In the genomic region with DNA sequence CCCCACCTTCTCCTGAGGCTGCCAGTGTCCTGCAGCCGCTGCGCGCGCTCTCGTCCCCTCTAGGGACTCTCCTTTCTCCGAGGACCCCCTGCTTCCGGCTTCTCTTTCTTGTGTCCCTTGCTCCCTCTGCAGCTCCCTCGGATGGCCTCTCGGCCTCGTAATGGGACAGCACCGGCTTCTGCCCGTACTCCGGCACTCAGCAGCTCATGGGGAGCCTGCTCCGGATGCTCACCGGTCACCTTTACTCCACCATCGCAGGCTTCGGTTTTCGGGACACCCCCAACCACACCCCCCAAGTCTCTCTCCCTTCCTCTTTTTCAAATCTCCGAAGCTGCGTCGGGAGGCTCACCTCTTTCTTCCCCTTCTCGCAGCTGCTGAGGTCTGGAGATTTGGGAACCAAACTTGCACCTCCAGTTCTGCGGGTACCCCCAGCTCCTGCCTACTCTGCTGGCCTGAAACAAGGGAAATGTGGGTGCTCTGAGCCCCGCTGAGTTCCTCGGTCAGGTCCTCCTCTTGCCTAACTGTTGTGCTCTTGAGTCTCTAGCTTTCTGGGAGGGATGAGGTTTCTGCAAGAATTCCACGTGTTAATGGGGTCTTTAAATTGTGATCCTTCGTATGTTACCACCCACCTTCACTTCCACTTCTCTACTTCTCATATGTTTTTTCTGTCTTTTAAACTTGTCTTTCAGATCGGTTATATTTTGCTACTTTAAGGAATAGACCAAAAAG, we compare ENCODE assay signal across 2 cellular contexts.
TF ChIP-seq lines count a peak whose summit lies in the region.

No MANE protein-coding gene starts in this region.

TF ChIP-seq in SK-N-SH treated with all-trans-retinoic acid at 6 μM for 48 hours, 23 proteins besides CTCF, POLR2A, EP300 and RAD21 (continued from another document):
- TF ChIP-seq, protein P1, sequence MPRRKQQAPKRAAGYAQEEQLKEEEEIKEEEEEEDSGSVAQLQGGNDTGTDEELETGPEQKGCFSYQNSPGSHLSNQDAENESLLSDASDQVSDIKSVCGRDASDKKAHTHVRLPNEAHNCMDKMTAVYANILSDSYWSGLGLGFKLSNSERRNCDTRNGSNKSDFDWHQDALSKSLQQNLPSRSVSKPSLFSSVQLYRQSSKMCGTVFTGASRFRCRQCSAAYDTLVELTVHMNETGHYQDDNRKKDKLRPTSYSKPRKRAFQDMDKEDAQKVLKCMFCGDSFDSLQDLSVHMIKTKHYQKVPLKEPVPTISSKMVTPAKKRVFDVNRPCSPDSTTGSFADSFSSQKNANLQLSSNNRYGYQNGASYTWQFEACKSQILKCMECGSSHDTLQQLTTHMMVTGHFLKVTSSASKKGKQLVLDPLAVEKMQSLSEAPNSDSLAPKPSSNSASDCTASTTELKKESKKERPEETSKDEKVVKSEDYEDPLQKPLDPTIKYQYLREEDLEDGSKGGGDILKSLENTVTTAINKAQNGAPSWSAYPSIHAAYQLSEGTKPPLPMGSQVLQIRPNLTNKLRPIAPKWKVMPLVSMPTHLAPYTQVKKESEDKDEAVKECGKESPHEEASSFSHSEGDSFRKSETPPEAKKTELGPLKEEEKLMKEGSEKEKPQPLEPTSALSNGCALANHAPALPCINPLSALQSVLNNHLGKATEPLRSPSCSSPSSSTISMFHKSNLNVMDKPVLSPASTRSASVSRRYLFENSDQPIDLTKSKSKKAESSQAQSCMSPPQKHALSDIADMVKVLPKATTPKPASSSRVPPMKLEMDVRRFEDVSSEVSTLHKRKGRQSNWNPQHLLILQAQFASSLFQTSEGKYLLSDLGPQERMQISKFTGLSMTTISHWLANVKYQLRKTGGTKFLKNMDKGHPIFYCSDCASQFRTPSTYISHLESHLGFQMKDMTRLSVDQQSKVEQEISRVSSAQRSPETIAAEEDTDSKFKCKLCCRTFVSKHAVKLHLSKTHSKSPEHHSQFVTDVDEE (CRISPR knock-in tag; IDR thresholded peaks at IDR 0.05), result no peak
- TF ChIP-seq ISL1 (CRISPR knock-in tag; IDR thresholded peaks at IDR 0.05), result no peak
- TF ChIP-seq, protein P2, sequence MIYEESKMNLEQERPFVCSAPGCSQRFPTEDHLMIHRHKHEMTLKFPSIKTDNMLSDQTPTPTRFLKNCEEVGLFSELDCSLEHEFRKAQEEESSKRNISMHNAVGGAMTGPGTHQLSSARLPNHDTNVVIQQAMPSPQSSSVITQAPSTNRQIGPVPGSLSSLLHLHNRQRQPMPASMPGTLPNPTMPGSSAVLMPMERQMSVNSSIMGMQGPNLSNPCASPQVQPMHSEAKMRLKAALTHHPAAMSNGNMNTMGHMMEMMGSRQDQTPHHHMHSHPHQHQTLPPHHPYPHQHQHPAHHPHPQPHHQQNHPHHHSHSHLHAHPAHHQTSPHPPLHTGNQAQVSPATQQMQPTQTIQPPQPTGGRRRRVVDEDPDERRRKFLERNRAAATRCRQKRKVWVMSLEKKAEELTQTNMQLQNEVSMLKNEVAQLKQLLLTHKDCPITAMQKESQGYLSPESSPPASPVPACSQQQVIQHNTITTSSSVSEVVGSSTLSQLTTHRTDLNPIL (CRISPR knock-in tag; IDR thresholded peaks at IDR 0.05; ENCODE audit: low read depth), result no peak

TF ChIP-seq in K562, 482 proteins besides CTCF, POLR2A, EP300 and RAD21 (continued from another document and continues in another):
- TF ChIP-seq, protein P3, sequence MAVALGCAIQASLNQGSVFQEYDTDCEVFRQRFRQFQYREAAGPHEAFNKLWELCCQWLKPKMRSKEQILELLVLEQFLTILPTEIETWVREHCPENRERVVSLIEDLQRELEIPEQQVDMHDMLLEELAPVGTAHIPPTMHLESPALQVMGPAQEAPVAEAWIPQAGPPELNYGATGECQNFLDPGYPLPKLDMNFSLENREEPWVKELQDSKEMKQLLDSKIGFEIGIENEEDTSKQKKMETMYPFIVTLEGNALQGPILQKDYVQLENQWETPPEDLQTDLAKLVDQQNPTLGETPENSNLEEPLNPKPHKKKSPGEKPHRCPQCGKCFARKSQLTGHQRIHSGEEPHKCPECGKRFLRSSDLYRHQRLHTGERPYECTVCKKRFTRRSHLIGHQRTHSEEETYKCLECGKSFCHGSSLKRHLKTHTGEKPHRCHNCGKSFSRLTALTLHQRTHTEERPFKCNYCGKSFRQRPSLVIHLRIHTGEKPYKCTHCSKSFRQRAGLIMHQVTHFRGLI (CRISPR knock-in tag; IDR thresholded peaks at IDR 0.05), result no peak
- TF ChIP-seq ZZZ3 (IDR thresholded peaks at IDR 0.05) (no peak), ZNF384 (IDR thresholded peaks at IDR 0.05; ENCODE audit: low read depth, low read length) (no peak), ZNF644 (tag; IDR thresholded peaks at IDR 0.05; ENCODE audit: low read depth) (no peak), ELF2 (CRISPR knock-in tag; IDR thresholded peaks at IDR 0.05) (peak; percentile 32; the same call in 1 of the 2 replicates), ELF4 (CRISPR knock-in tag; IDR thresholded peaks at IDR 0.05) (no peak), CHD4 (IDR thresholded peaks at IDR 0.05; ENCODE audit: insufficient read depth, insufficient replicate concordance, low read depth, low read length, poor library complexity, severe bottlenecking) (no peak), NCOA2 (IDR thresholded peaks at IDR 0.05; ENCODE audit: partially characterized antibody in 2 of 2) (no peak), TBP (optimal IDR thresholded peaks at IDR 0.05; ENCODE audit: low read depth, low read length) (peak; percentile 2), HDGF (IDR thresholded peaks at IDR 0.05) (no peak), KDM5B (IDR thresholded peaks at IDR 0.05; ENCODE audit: insufficient replicate concordance, low read depth, low read length) (no peak), GATAD2A (IDR thresholded peaks at IDR 0.05) (no peak), HMG20A (CRISPR knock-in tag; conservative IDR thresholded peaks at IDR 0.05) (no peak), FOXA1 (IDR thresholded peaks at IDR 0.05; ENCODE audit: borderline replicate concordance) (no peak)
- TF ChIP-seq, protein P4, sequence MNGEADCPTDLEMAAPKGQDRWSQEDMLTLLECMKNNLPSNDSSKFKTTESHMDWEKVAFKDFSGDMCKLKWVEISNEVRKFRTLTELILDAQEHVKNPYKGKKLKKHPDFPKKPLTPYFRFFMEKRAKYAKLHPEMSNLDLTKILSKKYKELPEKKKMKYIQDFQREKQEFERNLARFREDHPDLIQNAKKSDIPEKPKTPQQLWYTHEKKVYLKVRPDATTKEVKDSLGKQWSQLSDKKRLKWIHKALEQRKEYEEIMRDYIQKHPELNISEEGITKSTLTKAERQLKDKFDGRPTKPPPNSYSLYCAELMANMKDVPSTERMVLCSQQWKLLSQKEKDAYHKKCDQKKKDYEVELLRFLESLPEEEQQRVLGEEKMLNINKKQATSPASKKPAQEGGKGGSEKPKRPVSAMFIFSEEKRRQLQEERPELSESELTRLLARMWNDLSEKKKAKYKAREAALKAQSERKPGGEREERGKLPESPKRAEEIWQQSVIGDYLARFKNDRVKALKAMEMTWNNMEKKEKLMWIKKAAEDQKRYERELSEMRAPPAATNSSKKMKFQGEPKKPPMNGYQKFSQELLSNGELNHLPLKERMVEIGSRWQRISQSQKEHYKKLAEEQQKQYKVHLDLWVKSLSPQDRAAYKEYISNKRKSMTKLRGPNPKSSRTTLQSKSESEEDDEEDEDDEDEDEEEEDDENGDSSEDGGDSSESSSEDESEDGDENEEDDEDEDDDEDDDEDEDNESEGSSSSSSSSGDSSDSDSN (IDR thresholded peaks at IDR 0.05; ENCODE audit: borderline replicate concordance in 1 of 2, low read depth in 2 of 2, low read length in 2 of 2), result peak in 1 of 2 experiments; percentile 53; a peak in 2 of 4 replicates
- TF ChIP-seq, protein P5, sequence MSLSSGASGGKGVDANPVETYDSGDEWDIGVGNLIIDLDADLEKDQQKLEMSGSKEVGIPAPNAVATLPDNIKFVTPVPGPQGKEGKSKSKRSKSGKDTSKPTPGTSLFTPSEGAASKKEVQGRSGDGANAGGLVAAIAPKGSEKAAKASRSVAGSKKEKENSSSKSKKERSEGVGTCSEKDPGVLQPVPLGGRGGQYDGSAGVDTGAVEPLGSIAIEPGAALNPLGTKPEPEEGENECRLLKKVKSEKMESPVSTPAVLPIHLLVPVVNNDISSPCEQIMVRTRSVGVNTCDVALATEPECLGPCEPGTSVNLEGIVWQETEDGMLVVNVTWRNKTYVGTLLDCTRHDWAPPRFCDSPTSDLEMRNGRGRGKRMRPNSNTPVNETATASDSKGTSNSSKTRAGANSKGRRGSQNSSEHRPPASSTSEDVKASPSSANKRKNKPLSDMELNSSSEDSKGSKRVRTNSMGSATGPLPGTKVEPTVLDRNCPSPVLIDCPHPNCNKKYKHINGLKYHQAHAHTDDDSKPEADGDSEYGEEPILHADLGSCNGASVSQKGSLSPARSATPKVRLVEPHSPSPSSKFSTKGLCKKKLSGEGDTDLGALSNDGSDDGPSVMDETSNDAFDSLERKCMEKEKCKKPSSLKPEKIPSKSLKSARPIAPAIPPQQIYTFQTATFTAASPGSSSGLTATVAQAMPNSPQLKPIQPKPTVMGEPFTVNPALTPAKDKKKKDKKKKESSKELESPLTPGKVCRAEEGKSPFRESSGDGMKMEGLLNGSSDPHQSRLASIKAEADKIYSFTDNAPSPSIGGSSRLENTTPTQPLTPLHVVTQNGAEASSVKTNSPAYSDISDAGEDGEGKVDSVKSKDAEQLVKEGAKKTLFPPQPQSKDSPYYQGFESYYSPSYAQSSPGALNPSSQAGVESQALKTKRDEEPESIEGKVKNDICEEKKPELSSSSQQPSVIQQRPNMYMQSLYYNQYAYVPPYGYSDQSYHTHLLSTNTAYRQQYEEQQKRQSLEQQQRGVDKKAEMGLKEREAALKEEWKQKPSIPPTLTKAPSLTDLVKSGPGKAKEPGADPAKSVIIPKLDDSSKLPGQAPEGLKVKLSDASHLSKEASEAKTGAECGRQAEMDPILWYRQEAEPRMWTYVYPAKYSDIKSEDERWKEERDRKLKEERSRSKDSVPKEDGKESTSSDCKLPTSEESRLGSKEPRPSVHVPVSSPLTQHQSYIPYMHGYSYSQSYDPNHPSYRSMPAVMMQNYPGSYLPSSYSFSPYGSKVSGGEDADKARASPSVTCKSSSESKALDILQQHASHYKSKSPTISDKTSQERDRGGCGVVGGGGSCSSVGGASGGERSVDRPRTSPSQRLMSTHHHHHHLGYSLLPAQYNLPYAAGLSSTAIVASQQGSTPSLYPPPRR (CRISPR knock-in tag; IDR thresholded peaks at IDR 0.05; ENCODE audit: borderline replicate concordance), result no peak
- TF ChIP-seq, protein P6, sequence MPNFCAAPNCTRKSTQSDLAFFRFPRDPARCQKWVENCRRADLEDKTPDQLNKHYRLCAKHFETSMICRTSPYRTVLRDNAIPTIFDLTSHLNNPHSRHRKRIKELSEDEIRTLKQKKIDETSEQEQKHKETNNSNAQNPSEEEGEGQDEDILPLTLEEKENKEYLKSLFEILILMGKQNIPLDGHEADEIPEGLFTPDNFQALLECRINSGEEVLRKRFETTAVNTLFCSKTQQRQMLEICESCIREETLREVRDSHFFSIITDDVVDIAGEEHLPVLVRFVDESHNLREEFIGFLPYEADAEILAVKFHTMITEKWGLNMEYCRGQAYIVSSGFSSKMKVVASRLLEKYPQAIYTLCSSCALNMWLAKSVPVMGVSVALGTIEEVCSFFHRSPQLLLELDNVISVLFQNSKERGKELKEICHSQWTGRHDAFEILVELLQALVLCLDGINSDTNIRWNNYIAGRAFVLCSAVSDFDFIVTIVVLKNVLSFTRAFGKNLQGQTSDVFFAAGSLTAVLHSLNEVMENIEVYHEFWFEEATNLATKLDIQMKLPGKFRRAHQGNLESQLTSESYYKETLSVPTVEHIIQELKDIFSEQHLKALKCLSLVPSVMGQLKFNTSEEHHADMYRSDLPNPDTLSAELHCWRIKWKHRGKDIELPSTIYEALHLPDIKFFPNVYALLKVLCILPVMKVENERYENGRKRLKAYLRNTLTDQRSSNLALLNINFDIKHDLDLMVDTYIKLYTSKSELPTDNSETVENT (CRISPR knock-in tag; IDR thresholded peaks at IDR 0.05), result no peak
- TF ChIP-seq, protein P7, sequence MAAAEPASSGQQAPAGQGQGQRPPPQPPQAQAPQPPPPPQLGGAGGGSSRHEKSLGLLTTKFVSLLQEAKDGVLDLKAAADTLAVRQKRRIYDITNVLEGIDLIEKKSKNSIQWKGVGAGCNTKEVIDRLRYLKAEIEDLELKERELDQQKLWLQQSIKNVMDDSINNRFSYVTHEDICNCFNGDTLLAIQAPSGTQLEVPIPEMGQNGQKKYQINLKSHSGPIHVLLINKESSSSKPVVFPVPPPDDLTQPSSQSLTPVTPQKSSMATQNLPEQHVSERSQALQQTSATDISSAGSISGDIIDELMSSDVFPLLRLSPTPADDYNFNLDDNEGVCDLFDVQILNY (CRISPR knock-in tag; IDR thresholded peaks at IDR 0.05), result no peak
- TF ChIP-seq, protein P8, sequence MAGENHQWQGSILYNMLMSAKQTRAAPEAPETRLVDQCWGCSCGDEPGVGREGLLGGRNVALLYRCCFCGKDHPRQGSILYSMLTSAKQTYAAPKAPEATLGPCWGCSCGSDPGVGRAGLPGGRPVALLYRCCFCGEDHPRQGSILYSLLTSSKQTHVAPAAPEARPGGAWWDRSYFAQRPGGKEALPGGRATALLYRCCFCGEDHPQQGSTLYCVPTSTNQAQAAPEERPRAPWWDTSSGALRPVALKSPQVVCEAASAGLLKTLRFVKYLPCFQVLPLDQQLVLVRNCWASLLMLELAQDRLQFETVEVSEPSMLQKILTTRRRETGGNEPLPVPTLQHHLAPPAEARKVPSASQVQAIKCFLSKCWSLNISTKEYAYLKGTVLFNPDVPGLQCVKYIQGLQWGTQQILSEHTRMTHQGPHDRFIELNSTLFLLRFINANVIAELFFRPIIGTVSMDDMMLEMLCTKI (IDR thresholded peaks at IDR 0.05; ENCODE audit: partially characterized antibody), result no peak
- TF ChIP-seq, protein P9, sequence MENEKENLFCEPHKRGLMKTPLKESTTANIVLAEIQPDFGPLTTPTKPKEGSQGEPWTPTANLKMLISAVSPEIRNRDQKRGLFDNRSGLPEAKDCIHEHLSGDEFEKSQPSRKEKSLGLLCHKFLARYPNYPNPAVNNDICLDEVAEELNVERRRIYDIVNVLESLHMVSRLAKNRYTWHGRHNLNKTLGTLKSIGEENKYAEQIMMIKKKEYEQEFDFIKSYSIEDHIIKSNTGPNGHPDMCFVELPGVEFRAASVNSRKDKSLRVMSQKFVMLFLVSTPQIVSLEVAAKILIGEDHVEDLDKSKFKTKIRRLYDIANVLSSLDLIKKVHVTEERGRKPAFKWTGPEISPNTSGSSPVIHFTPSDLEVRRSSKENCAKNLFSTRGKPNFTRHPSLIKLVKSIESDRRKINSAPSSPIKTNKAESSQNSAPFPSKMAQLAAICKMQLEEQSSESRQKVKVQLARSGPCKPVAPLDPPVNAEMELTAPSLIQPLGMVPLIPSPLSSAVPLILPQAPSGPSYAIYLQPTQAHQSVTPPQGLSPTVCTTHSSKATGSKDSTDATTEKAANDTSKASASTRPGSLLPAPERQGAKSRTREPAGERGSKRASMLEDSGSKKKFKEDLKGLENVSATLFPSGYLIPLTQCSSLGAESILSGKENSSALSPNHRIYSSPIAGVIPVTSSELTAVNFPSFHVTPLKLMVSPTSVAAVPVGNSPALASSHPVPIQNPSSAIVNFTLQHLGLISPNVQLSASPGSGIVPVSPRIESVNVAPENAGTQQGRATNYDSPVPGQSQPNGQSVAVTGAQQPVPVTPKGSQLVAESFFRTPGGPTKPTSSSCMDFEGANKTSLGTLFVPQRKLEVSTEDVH (IDR thresholded peaks at IDR 0.05; ENCODE audit: low read depth, partially characterized antibody), result no peak
